ENCODE assay signal across 22 cellular contexts in the genomic region with DNA sequence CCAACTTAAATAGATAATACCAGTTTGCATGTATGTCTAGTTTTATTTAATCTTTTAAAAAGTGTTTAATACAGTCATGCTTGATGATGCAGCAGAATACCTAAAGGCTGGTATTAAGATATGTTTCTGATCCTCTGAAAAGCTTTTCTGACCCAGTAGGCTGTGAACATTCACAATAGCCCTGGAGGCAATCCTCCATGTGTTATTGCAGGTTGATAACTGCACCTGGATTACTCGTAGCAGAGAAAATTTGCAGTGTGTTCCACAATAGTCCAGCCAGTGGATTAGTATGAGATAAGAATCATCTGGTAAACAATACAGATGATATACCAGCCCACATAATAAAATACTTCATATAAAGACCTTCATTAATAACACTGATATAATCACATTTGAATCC.
"Had no signal": no experiment of that assay in that cellular context is flagged by ENCODE, and none has a peak within 500 bp of the region (broad histone marks: within the 10 kb centered on the region; RNA-seq: fewer than 3 reads in every experiment).

No MANE protein-coding gene starts in this region.

- H3K9me3 ChIP-seq: colonic mucosa, esophagus squamous epithelium, gastrocnemius medialis, heart right ventricle, left lung, lower lobe of right lung, mucosa of descending colon had no signal

- H3K27ac ChIP-seq: colonic mucosa, epithelial cell of prostate, esophagus squamous epithelium, gastrocnemius medialis, heart right ventricle, left lung, lower lobe of right lung had no signal

- H3K36me3 ChIP-seq: colonic mucosa, esophagus squamous epithelium, gastrocnemius medialis, heart right ventricle, left lung, lower lobe of right lung had no signal

- H3K4me3 ChIP-seq: colonic mucosa, esophagus squamous epithelium, gastrocnemius medialis, heart right ventricle, left lung, lower lobe of right lung, mucosa of descending colon had no signal

- DNase-seq: colonic mucosa; cortex of kidney; effector CD8-positive, alpha-beta T cell; effector memory CD8-positive, alpha-beta T cell; erythroblast; esophagus squamous epithelium; foreskin fibroblast; foreskin melanocyte; gastrocnemius medialis; glutamatergic neuron; head of caudate nucleus; heart right ventricle; hippocampal formation; left cardiac atrium; left lung; left ventricle myocardium superior; lower lobe of right lung; mesenchymal stem cell; mucosa of descending colon; naive B cell; naive thymus-derived CD8-positive, alpha-beta T cell had no signal
